ENCODE assay signal across 27 cellular contexts in the genomic region with DNA sequence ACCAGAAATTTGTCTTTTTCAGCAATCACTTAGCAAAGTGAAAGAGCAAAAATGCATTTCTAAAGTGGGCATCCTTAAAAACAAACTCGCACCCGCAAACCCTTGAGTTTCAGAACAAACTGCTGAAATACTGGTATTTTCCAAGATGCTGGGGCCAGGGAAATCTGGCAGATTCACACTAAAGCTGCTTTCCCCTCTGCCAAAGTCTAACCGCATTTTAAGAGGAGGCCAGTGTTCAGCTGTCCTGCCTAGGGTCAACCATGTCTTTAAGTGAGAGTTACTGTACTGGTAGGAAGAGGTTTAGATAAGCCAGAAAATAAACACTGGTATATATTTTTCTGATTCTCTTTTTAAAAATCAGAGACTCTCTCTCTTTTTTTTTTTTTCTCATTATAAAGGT. TPM values are rescaled to one million over a fixed set of nuclear protein-coding genes. Genes with fewer than 3 reads are reported as not detected.
A peak's percentile ranks its signal among the peaks of the same experiment; 100 is the strongest.
DNase-seq lines count a peak whose midpoint lies in the region; ATAC-seq and TF ChIP-seq lines count a peak whose summit lies in the region.
"Had no signal": no experiment of that assay in that cellular context is flagged by ENCODE, and none has a peak within 500 bp of the region (broad histone marks: within the 10 kb centered on the region; RNA-seq: fewer than 3 reads in every experiment).

No MANE protein-coding gene starts in this region.

- H3K4me3 ChIP-seq in AG10803 (ENCODE audit: low read length) (no peak overlapping the region), subcutaneous abdominal adipose tissue (ENCODE audit: low read depth in 1 of 5, low read length in 5 of 5) (peak overlapping the region in 1 of 5 donors; percentile 44)
- H3K4me3 ChIP-seq: BLaER1, HAP-1, mucosa of descending colon, Peyer's patch had no signal

- TF ChIP-seq CTCF in AG10803 (conservative IDR thresholded peaks at IDR 0.05; ENCODE audit: low read length) = no peak

- DNase-seq in AG10803 (ENCODE audit: low read depth) (peak; percentile 53), caudate nucleus (lab: John Stamatoyannopoulos, UW) (no peak), left ventricle myocardium superior (no peak), islet precursor cell (no peak)
- DNase-seq in effector memory CD8-positive, alpha-beta T cell = no peak
- DNase-seq: activated CD4-positive, alpha-beta T cell treated with anti-CD3 and anti-CD28 coated beads for 4 hours; activated effector memory CD4-positive, alpha-beta T cell treated with anti-CD3 and anti-CD28 coated beads, Interleukin-2, amount 50 U/mL, for 16 hours; COR-L47; foreskin melanocyte; hypothalamus; immature natural killer cell; mucosa of descending colon; NCI-H2029 treated with DMSO at 0.1 percent for 48 hours; Peyer's patch; stimulated activated CD4-positive, alpha-beta T cell treated with anti-CD3 and anti-CD28 coated beads, Interleukin-2, amount 100 ng/mL, for 48 hours; SW 1271; T-helper 9 cell had no signal

- H3K9me3 ChIP-seq in subcutaneous abdominal adipose tissue (ENCODE audit: control insufficient read depth in 5 of 5, low read length in 5 of 5) = no peaks in the 10 kb centered on the region
- H3K9me3 ChIP-seq: HAP-1, mucosa of descending colon, Peyer's patch had no signal

- H3K9me3 Mint-ChIP-seq in effector memory CD8-positive, alpha-beta T cell = no peaks in the 10 kb centered on the region
- H3K9me3 Mint-ChIP-seq: immature natural killer cell had no signal

- H3K4me1 ChIP-seq in subcutaneous abdominal adipose tissue (ENCODE audit: control insufficient read depth in 5 of 5, insufficient read depth in 5 of 5, low read length in 5 of 5) = peaks cover 0 to 20% (median 4%) of the 10 kb centered on the region in 5 donors
- H3K4me1 ChIP-seq: BLaER1, HAP-1, parathyroid adenoma had no signal

- H3K27ac Mint-ChIP-seq in effector memory CD8-positive, alpha-beta T cell = no peak overlapping the region
- H3K27ac Mint-ChIP-seq: immature natural killer cell had no signal

- ATAC-seq in left ventricle myocardium superior (peak; percentile 73), GM21367 (IDR thresholded peaks at IDR 0.05; ENCODE audit: unreplicated experiment) (no peak), HG03095 (IDR thresholded peaks at IDR 0.05; ENCODE audit: unreplicated experiment) (no peak)
- ATAC-seq in effector memory CD8-positive, alpha-beta T cell (replicated peaks) = no peak
- ATAC-seq: left lobe of liver, mucosa of descending colon had no signal

- H3K4me1 Mint-ChIP-seq in effector memory CD8-positive, alpha-beta T cell (ENCODE audit: low read depth in 2 of 2) = peaks cover 4% of the 10 kb centered on the region in 2 donors

- no peak overlapping the region for H3K9ac ChIP-seq in subcutaneous abdominal adipose tissue (ENCODE audit: low read length in 5 of 5)
- H3K9ac ChIP-seq: BLaER1, parathyroid adenoma had no signal

- H3K36me3 Mint-ChIP-seq in effector memory CD8-positive, alpha-beta T cell (ENCODE audit: insufficient read depth) = peaks cover 22% of the 10 kb centered on the region

- H3K36me3 ChIP-seq in subcutaneous abdominal adipose tissue (ENCODE audit: control insufficient read depth in 5 of 5, insufficient read depth in 5 of 5, low read length in 5 of 5) = peaks cover 4 to 21% (median 17%) of the 10 kb centered on the region in 5 donors
- H3K36me3 ChIP-seq: HAP-1 had no signal

- H3K4me3 Mint-ChIP-seq in effector memory CD8-positive, alpha-beta T cell = no peak overlapping the region
- H3K4me3 Mint-ChIP-seq: immature natural killer cell had no signal

- H3K27me3 ChIP-seq in subcutaneous abdominal adipose tissue (ENCODE audit: control insufficient read depth in 5 of 5, insufficient read depth in 4 of 5, low read length in 5 of 5) = no peaks in the 10 kb centered on the region
- H3K27me3 ChIP-seq: BLaER1, Peyer's patch had no signal

- H3K27me3 Mint-ChIP-seq in effector memory CD8-positive, alpha-beta T cell = no peaks in the 10 kb centered on the region
- H3K27me3 Mint-ChIP-seq: brain had no signal

- peak overlapping the region; percentile 8 for H3K27ac ChIP-seq in caudate nucleus (ENCODE audit: low read depth, low read length)
- peak overlapping the region; percentile 65 for H3K27ac ChIP-seq in subcutaneous abdominal adipose tissue (ENCODE audit: low read depth, low read length)
- H3K27ac ChIP-seq: BLaER1, epithelial cell of prostate, parathyroid adenoma, Peyer's patch, VCaP had no signal

- intact Hi-C loops in left ventricle myocardium superior (cut with micrococcal nuclease) = no loop called here

RNA-seq across cellular contexts. Expression of a gene that starts 55.9 kb away (rescaled TPM):
- 26.8 TPM for total RNA-seq in left ventricle myocardium superior
